ENCODE assay signal across 1 cellular context in genomic region chr11:59550368-59550841, GRCh38.
TF ChIP-seq lines count a peak whose summit lies in the region.

No MANE protein-coding gene starts in this region.

TF ChIP-seq in K562, 482 proteins besides CTCF, POLR2A, EP300 and RAD21 (continued from another document and continues in another):
- TF ChIP-seq ARID3A (IDR thresholded peaks at IDR 0.05; ENCODE audit: borderline replicate concordance, low read depth, low read length): no peak; the same call in 1 of the 2 replicates
- TF ChIP-seq E4F1 (CRISPR knock-in tag; IDR thresholded peaks at IDR 0.05; ENCODE audit: borderline replicate concordance): no peak
- TF ChIP-seq XRCC5 (IDR thresholded peaks at IDR 0.05; ENCODE audit: low read depth, low read length): peak; percentile 86
- TF ChIP-seq BRF1 (IDR thresholded peaks at IDR 0.05; ENCODE audit: borderline replicate concordance, extremely low read depth, insufficient read length): peak; percentile 20
- no peak for TF ChIP-seq RBM34 (IDR thresholded peaks at IDR 0.05; ENCODE audit: borderline replicate concordance, insufficient read depth, low read length)
- no peak for TF ChIP-seq SIN3B (IDR thresholded peaks at IDR 0.05; ENCODE audit: low read depth)
- TF ChIP-seq RHOXF2B (CRISPR knock-in tag; conservative IDR thresholded peaks at IDR 0.05): 0 out of 2 replicates have a peak, but pooled peaks have one; percentile 19
- TF ChIP-seq CHD2 (IDR thresholded peaks at IDR 0.05; ENCODE audit: low read depth, low read length): peak; percentile 47; the same call in 1 of the 2 replicates
- no peak; the same call in 1 of the 2 replicates for TF ChIP-seq ZBTB40 (IDR thresholded peaks at IDR 0.05)
- no peak for TF ChIP-seq ZBTB40 (CRISPR knock-in tag; IDR thresholded peaks at IDR 0.05)
- no peak for TF ChIP-seq SRSF9 (IDR thresholded peaks at IDR 0.05; ENCODE audit: borderline replicate concordance, low read depth, low read length)
- TF ChIP-seq ZNF668 (CRISPR knock-in tag; IDR thresholded peaks at IDR 0.05): no peak
- no peak for TF ChIP-seq SREBF1 (IDR thresholded peaks at IDR 0.05; ENCODE audit: borderline replicate concordance, low read depth, low read length)
- TF ChIP-seq SMARCC2 (IDR thresholded peaks at IDR 0.05; ENCODE audit: low read depth): no peak
- peak; percentile 32; the same call in 1 of the 2 replicates for TF ChIP-seq CC2D1A (IDR thresholded peaks at IDR 0.05)
- peak; percentile 46 for TF ChIP-seq BDP1 (IDR thresholded peaks at IDR 0.05; ENCODE audit: insufficient read depth, insufficient read length)
- TF ChIP-seq SUPT5H (IDR thresholded peaks at IDR 0.05): no peak; the same call in 1 of the 2 replicates
- peak; percentile 21; the same call in 1 of the 2 replicates for TF ChIP-seq ZBTB7A (IDR thresholded peaks at IDR 0.05; ENCODE audit: borderline replicate concordance, control insufficient read depth, low read depth, low read length)
- peak; percentile 86; the same call in 1 of the 2 replicates for TF ChIP-seq ZBTB2 (IDR thresholded peaks at IDR 0.05)
- TF ChIP-seq ZNF75A (CRISPR knock-in tag; IDR thresholded peaks at IDR 0.05): no peak
- TF ChIP-seq MYBL2 (IDR thresholded peaks at IDR 0.05; ENCODE audit: low read depth): no peak; the same call in 1 of the 2 replicates
- no peak for TF ChIP-seq MYBL2 (CRISPR knock-in tag; IDR thresholded peaks at IDR 0.05; ENCODE audit: borderline replicate concordance)
- TF ChIP-seq ZNF609 (CRISPR knock-in tag; IDR thresholded peaks at IDR 0.05; ENCODE audit: borderline replicate concordance): no peak
- peak; percentile 83 for TF ChIP-seq CHAMP1 (IDR thresholded peaks at IDR 0.05)
- peak; percentile 81 for TF ChIP-seq ETV1 (tag; conservative IDR thresholded peaks at IDR 0.05; ENCODE audit: low read depth)
- TF ChIP-seq VEZF1 (CRISPR knock-in tag; IDR thresholded peaks at IDR 0.05): peak; percentile 27; the same call in 1 of the 2 replicates
- TF ChIP-seq FUS (optimal IDR thresholded peaks at IDR 0.05; ENCODE audit: low read depth, low read length): no peak
